Comparison of ENCODE assay signal across 9 cellular contexts in genomic region chr10:99329238-99329890, GRCh38. TPM values are rescaled to one million over a fixed set of nuclear protein-coding genes. Genes with fewer than 3 reads are reported as not detected.
DNase-seq lines count a peak whose midpoint lies in the region; ATAC-seq, FAIRE-seq and TF ChIP-seq lines count a peak whose summit lies in the region.
"Had no signal": no experiment of that assay in that cellular context is flagged by ENCODE, and none has a peak within 500 bp of the region (broad histone marks: within the 10 kb centered on the region; RNA-seq: fewer than 3 reads in every experiment).

Gene CNNM1, plus strand, starts transcription at chr10:99329356. Its CDS starts 32 bp downstream, at chr10:99329388.

- H3K4me3 ChIP-seq in A549: peak within 1 kb of the TSS; percentile 84
- H3K4me3 ChIP-seq in tibial artery: peak within 1 kb of the TSS; percentile 55 to 66

- no peak for FAIRE-seq in A549 (lab: Jason Lieb, UNC)
- FAIRE-seq: GM18507 had no signal

- H3K4me2 ChIP-seq in A549: peak within 1 kb of the TSS; percentile 92

- H3K36me3 Mint-ChIP-seq in activated CD4-positive, alpha-beta T cell treated with anti-CD3 and anti-CD28 coated beads, Interleukin-2, amount 10 ng/mL, durations not matched to agents 24 days and 14 days (ENCODE audit: low read depth): peaks cover 6% of the 10 kb centered on the region
- H3K36me3 Mint-ChIP-seq in naive thymus-derived CD8-positive, alpha-beta T cell: peaks cover 0 to 5% (median 3%) of the 10 kb centered on the region in 3 donors

- POLR2A ChIA-PET in A549 (lab: Yijun Ruan, JAX): interaction anchor here (1.3 to 1.9 kb wide), 2 partner anchors 9 to 101 kb away, joined by 7 to 15 read pairs; partner anchors contain the start of gene GOT1
- POLR2A ChIA-PET in naive thymus-derived CD8-positive, alpha-beta T cell (lab: Charles Lee): no interaction called here

- no peak for TF ChIP-seq RAD21 in A549 (conservative IDR thresholded peaks at IDR 0.05 in 1 of 2, IDR thresholded peaks at IDR 0.05 in 1 of 2)

- H3K9me3 ChIP-seq in A549: no peaks in the 10 kb centered on the region
- H3K9me3 ChIP-seq in tibial artery: no peaks in the 10 kb centered on the region

- H3K27ac ChIP-seq in A549 (peak within 1 kb of the TSS; percentile 69 to 91), tibial artery (no peak within 1 kb of the TSS)

- no peak within 1 kb of the TSS for H3K27ac Mint-ChIP-seq in activated CD4-positive, alpha-beta T cell treated with anti-CD3 and anti-CD28 coated beads, Interleukin-2, amount 10 ng/mL, durations not matched to agents 24 days and 14 days
- H3K27ac Mint-ChIP-seq in naive thymus-derived CD8-positive, alpha-beta T cell: no peak within 1 kb of the TSS

- H3K27me3 Mint-ChIP-seq in activated CD4-positive, alpha-beta T cell treated with anti-CD3 and anti-CD28 coated beads, Interleukin-2, amount 10 ng/mL, durations not matched to agents 24 days and 14 days: peaks cover 37% of the 10 kb centered on the region
- H3K27me3 Mint-ChIP-seq in naive thymus-derived CD8-positive, alpha-beta T cell: peaks cover 20 to 46% (median 32%) of the 10 kb centered on the region in 5 donors

- no peaks in the 10 kb centered on the region for H3K9me3 Mint-ChIP-seq in activated CD4-positive, alpha-beta T cell treated with anti-CD3 and anti-CD28 coated beads, Interleukin-2, amount 10 ng/mL, durations not matched to agents 24 days and 14 days
- peaks cover 0 to 2% (median 0%) of the 10 kb centered on the region in 9 donors for H3K9me3 Mint-ChIP-seq in naive thymus-derived CD8-positive, alpha-beta T cell

- CTCF ChIA-PET in A549 (lab: Yijun Ruan, JAX): interaction anchor here (0.6 to 1.6 kb wide), 10 partner anchors 8 to 580 kb away, joined by 3 to 6 read pairs (median 3); no protein-coding TSS in a partner anchor

- no peak; a peak in 1 of 5 replicates for TF ChIP-seq EP300 in A549 (IDR thresholded peaks at IDR 0.05)

- ATAC-seq in A549 (peak; percentile 79 to 89), GM18517 (IDR thresholded peaks at IDR 0.05; ENCODE audit: unreplicated experiment) (peak; percentile 55), HG03432 (IDR thresholded peaks at IDR 0.05; ENCODE audit: unreplicated experiment) (peak; percentile 86)
- peak; percentile 60 to 77 for ATAC-seq in naive thymus-derived CD8-positive, alpha-beta T cell

- DNase-seq in A549 (ENCODE audit: low read depth in 1 of 2, low spot score in 1 of 2) (peak; percentile 47 to 77), erythroblast (lab: John Stamatoyannopoulos, UW) (peak; percentile 3 to 16), tibial artery (no peak), GM19240 (ENCODE audit: insufficient read length, low spot score) (no peak)
- peak; percentile 73 for DNase-seq in activated CD4-positive, alpha-beta T cell treated with anti-CD3 and anti-CD28 coated beads, Interleukin-2, amount 10 ng/mL, durations not matched to agents 24 days and 14 days
- peak in 2 of 10 donors; percentile 1 to 12 for DNase-seq in naive thymus-derived CD8-positive, alpha-beta T cell

- H3K27me3 ChIP-seq in tibial artery: peaks cover 0 to 26% of the 10 kb centered on the region in 2 donors

- H3K36me3 ChIP-seq in tibial artery: no peaks in the 10 kb centered on the region

- WGBS in A549 (ENCODE audit: missing lambda C conversion rate): under 1% methylated on average over 22 of the region's 69 CpGs

- H3K4me1 Mint-ChIP-seq in activated CD4-positive, alpha-beta T cell treated with anti-CD3 and anti-CD28 coated beads, Interleukin-2, amount 10 ng/mL, durations not matched to agents 24 days and 14 days: no peaks in the 10 kb centered on the region
- peaks cover 5 to 15% (median 13%) of the 10 kb centered on the region in 4 donors for H3K4me1 Mint-ChIP-seq in naive thymus-derived CD8-positive, alpha-beta T cell

- TF ChIP-seq CTCF in A549 (IDR thresholded peaks at IDR 0.05) (no peak), tibial artery (IDR thresholded peaks at IDR 0.05) (no peak)

- TF ChIP-seq POLR2A in A549 (IDR thresholded peaks at IDR 0.05; ENCODE audit: low read length) (peak; percentile 63), erythroblast (IDR thresholded peaks at IDR 0.05; ENCODE audit: low read length) (no peak)

- H3K4me1 ChIP-seq in A549 (peaks cover 30% of the 10 kb centered on the region), tibial artery (peaks cover 0 to 21% (median 17%) of the 10 kb centered on the region in 4 donors)

- intact Hi-C loops in activated CD4-positive, alpha-beta T cell treated with anti-CD3 and anti-CD28 coated beads, Interleukin-2, amount 10 ng/mL, durations not matched to agents 24 days and 14 days (cut with micrococcal nuclease): no loop called here
- intact Hi-C loops in tibial artery (cut with DNase I; ENCODE audit: low total_unique reads): no loop called here

- H3K4me3 Mint-ChIP-seq in activated CD4-positive, alpha-beta T cell treated with anti-CD3 and anti-CD28 coated beads, Interleukin-2, amount 10 ng/mL, durations not matched to agents 24 days and 14 days: peak within 1 kb of the TSS; percentile 38
- peak within 1 kb of the TSS; percentile 26 to 85 (median 64) for H3K4me3 Mint-ChIP-seq in naive thymus-derived CD8-positive, alpha-beta T cell

TF ChIP-seq in A549, 52 proteins besides CTCF, POLR2A, EP300 and RAD21 (continues in another document):
- TF ChIP-seq RFX5 (IDR thresholded peaks at IDR 0.05): no peak
- TF ChIP-seq CEBPB (IDR thresholded peaks at IDR 0.05): no peak
- TF ChIP-seq NFE2L2 (conservative IDR thresholded peaks at IDR 0.05; ENCODE audit: low read length): no peak
- TF ChIP-seq FOXS1 (CRISPR knock-in tag; IDR thresholded peaks at IDR 0.05): no peak
- TF ChIP-seq USF2 (IDR thresholded peaks at IDR 0.05): peak; percentile 87
- TF ChIP-seq TFCP2L1 (CRISPR knock-in tag; IDR thresholded peaks at IDR 0.05): no peak
- TF ChIP-seq ZC3H11A (IDR thresholded peaks at IDR 0.05): no peak
- no peak for TF ChIP-seq ELK1 (IDR thresholded peaks at IDR 0.05; ENCODE audit: low read depth, low read length)
- 0 out of 2 replicates have a peak, but pooled peaks have one; percentile 39 for TF ChIP-seq HOXB5 (CRISPR knock-in tag; IDR thresholded peaks at IDR 0.05)
- 0 out of 2 replicates have a peak, but pooled peaks have one; percentile 21 for TF ChIP-seq PHF8 (IDR thresholded peaks at IDR 0.05; ENCODE audit: borderline replicate concordance, low read depth)
- TF ChIP-seq JUN (IDR thresholded peaks at IDR 0.05): peak in 1 of 2 experiments; percentile 61; a peak in 2 of 5 replicates
- TF ChIP-seq REST (IDR thresholded peaks at IDR 0.05): no peak
- TF ChIP-seq MAZ (IDR thresholded peaks at IDR 0.05; ENCODE audit: borderline replicate concordance, low read depth, low read length): no peak
- TF ChIP-seq RARB (CRISPR knock-in tag; IDR thresholded peaks at IDR 0.05): no peak
- TF ChIP-seq ZFP36 (IDR thresholded peaks at IDR 0.05; ENCODE audit: borderline replicate concordance, partially characterized antibody): no peak

RNA-seq across cellular contexts. Expression of gene CNNM1, which starts in this region (rescaled TPM):
- polyA plus RNA-seq in A549 (2011; rRNA removed) (14.2 and 17.0 TPM in 2 replicates), A549 (2017; fragmentation: RNase III; extraction: RNeasy Plus Mini Kit Qiagen cat#74134 plus additional on column Dnase treatment) (12.5 to 17.7 TPM (median 17.5 TPM) in 3 replicates)
- polyA plus RNA-seq in A549 (2012; cell fraction: cytosol; rRNA removed): 9.8 and 13.4 TPM in 2 replicates
- 13.9 and 16.4 TPM in 2 replicates for polyA plus RNA-seq in A549 (2012; cell fraction: nucleus; rRNA removed)
- 19.2 and 22.0 TPM in 2 replicates for polyA minus RNA-seq in A549 (2011; rRNA and poly(A)+ RNA removed)
- 0.28 and 0.44 TPM in 2 replicates for total RNA-seq in activated CD4-positive, alpha-beta T cell treated with anti-CD3 and anti-CD28 coated beads, Interleukin-2, amount 10 ng/mL, durations not matched to agents 24 days and 14 days
- total RNA-seq in naive thymus-derived CD8-positive, alpha-beta T cell: under 1 TPM; 0.49 to 0.55 TPM
- polyA plus RNA-seq in naive thymus-derived CD8-positive, alpha-beta T cell: under 1 TPM in 1 of 3 donors, not detected in 2; 0.13 TPM

Comparison
In these comparisons a context has a peak if more than half of its experiments do, and no peak if none do; other contexts are left out.
1. RNA of gene CNNM1 (polyA plus RNA-seq): 9.8 to 17.7 TPM in A549; 0.13 TPM in naive thymus-derived CD8-positive, alpha-beta T cell; every median in the first group is over 4 times any median in the second.
2. Peak in DNase-seq in activated CD4-positive, alpha-beta T cell treated with anti-CD3 and anti-CD28 coated beads, Interleukin-2, amount 10 ng/mL, durations not matched to agents 24 days and 14 days; RNA of the gene not detected or under 1 TPM.
3. Peak in ATAC-seq in naive thymus-derived CD8-positive, alpha-beta T cell; RNA of the gene not detected or under 1 TPM.
4. DNase-seq: peak in A549 (2 of 2) and erythroblast (2 of 2); none in tibial artery (0 of 2) and GM19240 (single experiment).
5. H3K27ac ChIP-seq: peak in A549 (2 of 2); none in tibial artery (0 of 2).
6. Peak in every context shown above with its lines, with median percentiles within 50 percentile points of each other: ATAC-seq.